1 cellular context compared by ENCODE assay signal in the genomic region with DNA sequence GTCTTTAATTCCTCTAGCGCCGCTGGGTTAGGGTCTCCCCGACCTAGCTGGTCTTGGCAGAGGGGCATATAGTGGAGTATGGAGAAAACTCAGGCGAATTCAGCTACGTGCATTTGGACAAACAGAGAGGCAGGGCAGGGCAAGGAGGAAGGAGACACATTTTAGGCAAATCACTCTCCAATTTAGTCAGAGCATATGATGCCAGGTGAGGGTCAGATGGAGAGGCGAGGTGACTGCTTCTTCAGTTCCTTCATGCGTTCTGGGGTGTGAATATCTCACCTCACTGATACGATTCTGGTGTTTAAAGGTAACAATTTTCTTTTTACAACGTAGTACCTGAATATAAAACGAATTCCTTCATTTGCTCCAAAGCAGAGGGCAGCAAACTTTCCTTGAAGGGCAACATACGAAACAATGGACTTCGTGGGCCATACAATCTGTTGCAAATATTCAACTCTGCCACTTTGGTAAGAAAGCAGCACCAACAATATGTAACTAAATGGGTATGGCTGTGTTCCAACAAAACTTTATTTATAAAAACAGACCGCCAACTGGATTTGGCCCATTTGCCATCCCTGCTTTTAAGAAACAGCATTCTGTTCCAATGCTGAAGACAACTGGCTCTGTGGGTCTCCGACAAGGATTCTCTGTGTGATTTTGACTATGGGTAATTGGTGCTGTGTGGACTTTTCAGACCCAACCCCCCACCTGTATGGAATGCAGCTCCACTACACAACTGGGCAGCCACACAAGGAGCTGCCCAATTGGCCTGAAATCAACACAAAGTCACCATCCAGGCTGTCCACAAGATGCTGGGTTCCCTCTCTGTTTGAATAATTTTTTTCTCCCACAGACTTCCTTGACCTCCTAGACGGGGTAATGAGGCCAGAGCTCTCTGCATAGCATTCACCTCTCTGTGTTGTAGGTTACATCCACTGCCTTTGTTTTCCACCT.
TF ChIP-seq lines count a peak whose summit lies in the region.

No MANE protein-coding gene starts in this region.

TF ChIP-seq in K562, 482 proteins besides CTCF, POLR2A, EP300 and RAD21:
- TF ChIP-seq, protein P1, sequence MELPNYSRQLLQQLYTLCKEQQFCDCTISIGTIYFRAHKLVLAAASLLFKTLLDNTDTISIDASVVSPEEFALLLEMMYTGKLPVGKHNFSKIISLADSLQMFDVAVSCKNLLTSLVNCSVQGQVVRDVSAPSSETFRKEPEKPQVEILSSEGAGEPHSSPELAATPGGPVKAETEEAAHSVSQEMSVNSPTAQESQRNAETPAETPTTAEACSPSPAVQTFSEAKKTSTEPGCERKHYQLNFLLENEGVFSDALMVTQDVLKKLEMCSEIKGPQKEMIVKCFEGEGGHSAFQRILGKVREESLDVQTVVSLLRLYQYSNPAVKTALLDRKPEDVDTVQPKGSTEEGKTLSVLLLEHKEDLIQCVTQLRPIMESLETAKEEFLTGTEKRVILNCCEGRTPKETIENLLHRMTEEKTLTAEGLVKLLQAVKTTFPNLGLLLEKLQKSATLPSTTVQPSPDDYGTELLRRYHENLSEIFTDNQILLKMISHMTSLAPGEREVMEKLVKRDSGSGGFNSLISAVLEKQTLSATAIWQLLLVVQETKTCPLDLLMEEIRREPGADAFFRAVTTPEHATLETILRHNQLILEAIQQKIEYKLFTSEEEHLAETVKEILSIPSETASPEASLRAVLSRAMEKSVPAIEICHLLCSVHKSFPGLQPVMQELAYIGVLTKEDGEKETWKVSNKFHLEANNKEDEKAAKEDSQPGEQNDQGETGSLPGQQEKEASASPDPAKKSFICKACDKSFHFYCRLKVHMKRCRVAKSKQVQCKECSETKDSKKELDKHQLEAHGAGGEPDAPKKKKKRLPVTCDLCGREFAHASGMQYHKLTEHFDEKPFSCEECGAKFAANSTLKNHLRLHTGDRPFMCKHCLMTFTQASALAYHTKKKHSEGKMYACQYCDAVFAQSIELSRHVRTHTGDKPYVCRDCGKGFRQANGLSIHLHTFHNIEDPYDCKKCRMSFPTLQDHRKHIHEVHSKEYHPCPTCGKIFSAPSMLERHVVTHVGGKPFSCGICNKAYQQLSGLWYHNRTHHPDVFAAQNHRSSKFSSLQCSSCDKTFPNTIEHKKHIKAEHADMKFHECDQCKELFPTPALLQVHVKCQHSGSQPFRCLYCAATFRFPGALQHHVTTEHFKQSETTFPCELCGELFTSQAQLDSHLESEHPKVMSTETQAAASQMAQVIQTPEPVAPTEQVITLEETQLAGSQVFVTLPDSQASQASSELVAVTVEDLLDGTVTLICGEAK (IDR thresholded peaks at IDR 0.05) = peak; percentile 63
- TF ChIP-seq, protein P1 (CRISPR knock-in tag; IDR thresholded peaks at IDR 0.05) = no peak
- TF ChIP-seq, protein P2, sequence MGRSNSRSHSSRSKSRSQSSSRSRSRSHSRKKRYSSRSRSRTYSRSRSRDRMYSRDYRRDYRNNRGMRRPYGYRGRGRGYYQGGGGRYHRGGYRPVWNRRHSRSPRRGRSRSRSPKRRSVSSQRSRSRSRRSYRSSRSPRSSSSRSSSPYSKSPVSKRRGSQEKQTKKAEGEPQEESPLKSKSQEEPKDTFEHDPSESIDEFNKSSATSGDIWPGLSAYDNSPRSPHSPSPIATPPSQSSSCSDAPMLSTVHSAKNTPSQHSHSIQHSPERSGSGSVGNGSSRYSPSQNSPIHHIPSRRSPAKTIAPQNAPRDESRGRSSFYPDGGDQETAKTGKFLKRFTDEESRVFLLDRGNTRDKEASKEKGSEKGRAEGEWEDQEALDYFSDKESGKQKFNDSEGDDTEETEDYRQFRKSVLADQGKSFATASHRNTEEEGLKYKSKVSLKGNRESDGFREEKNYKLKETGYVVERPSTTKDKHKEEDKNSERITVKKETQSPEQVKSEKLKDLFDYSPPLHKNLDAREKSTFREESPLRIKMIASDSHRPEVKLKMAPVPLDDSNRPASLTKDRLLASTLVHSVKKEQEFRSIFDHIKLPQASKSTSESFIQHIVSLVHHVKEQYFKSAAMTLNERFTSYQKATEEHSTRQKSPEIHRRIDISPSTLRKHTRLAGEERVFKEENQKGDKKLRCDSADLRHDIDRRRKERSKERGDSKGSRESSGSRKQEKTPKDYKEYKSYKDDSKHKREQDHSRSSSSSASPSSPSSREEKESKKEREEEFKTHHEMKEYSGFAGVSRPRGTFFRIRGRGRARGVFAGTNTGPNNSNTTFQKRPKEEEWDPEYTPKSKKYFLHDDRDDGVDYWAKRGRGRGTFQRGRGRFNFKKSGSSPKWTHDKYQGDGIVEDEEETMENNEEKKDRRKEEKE (IDR thresholded peaks at IDR 0.05; ENCODE audit: borderline replicate concordance in 1 of 2, control insufficient read depth in 1 of 2, low read depth in 2 of 2, low read length in 1 of 2) = no peak
